ENCODE assay signal across 7 cellular contexts in genomic region chr1:200112308-200112707, GRCh38.
"Had no signal": no experiment of that assay in that cellular context is flagged by ENCODE, and none has a peak within 500 bp of the region (broad histone marks: within the 10 kb centered on the region; RNA-seq: fewer than 3 reads in every experiment).

No MANE protein-coding gene starts in this region.

- H3K4me3 ChIP-seq: HAP-1 had no signal

- H3K27ac ChIP-seq: KMS-11 had no signal

- H3K4me2 ChIP-seq: KMS-11 had no signal

- H3K9me3 ChIP-seq: HAP-1 had no signal

- DNase-seq: GOT3, H7, KBM-7 had no signal

- ATAC-seq: HCT116, HepG2 had no signal

- H3K9ac ChIP-seq: KMS-11 had no signal
